ENCODE assay signal across 2 cellular contexts in genomic region chr21:15431053-15431452, GRCh38.
TF ChIP-seq lines count a peak whose summit lies in the region.

No MANE protein-coding gene starts in this region.

TF ChIP-seq in HCT116, 20 proteins besides CTCF, POLR2A, EP300 and RAD21 (continued from another document):
- TF ChIP-seq, protein P1, sequence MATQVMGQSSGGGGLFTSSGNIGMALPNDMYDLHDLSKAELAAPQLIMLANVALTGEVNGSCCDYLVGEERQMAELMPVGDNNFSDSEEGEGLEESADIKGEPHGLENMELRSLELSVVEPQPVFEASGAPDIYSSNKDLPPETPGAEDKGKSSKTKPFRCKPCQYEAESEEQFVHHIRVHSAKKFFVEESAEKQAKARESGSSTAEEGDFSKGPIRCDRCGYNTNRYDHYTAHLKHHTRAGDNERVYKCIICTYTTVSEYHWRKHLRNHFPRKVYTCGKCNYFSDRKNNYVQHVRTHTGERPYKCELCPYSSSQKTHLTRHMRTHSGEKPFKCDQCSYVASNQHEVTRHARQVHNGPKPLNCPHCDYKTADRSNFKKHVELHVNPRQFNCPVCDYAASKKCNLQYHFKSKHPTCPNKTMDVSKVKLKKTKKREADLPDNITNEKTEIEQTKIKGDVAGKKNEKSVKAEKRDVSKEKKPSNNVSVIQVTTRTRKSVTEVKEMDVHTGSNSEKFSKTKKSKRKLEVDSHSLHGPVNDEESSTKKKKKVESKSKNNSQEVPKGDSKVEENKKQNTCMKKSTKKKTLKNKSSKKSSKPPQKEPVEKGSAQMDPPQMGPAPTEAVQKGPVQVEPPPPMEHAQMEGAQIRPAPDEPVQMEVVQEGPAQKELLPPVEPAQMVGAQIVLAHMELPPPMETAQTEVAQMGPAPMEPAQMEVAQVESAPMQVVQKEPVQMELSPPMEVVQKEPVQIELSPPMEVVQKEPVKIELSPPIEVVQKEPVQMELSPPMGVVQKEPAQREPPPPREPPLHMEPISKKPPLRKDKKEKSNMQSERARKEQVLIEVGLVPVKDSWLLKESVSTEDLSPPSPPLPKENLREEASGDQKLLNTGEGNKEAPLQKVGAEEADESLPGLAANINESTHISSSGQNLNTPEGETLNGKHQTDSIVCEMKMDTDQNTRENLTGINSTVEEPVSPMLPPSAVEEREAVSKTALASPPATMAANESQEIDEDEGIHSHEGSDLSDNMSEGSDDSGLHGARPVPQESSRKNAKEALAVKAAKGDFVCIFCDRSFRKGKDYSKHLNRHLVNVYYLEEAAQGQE (IDR thresholded peaks at IDR 0.05; ENCODE audit: low read depth) = no peak
- TF ChIP-seq ZFX (IDR thresholded peaks at IDR 0.05) (no peak), ZBTB33 (IDR thresholded peaks at IDR 0.05; ENCODE audit: extremely low read depth, insufficient replicate concordance, low read length) (no peak), SIN3A (IDR thresholded peaks at IDR 0.05; ENCODE audit: low read depth) (no peak), ZNF274 (IDR thresholded peaks at IDR 0.05; ENCODE audit: low read depth, low read length) (no peak), SP1 (IDR thresholded peaks at IDR 0.05; ENCODE audit: low read depth) (no peak), ATF3 (IDR thresholded peaks at IDR 0.05) (no peak), POLR2AphosphoS5 (IDR thresholded peaks at IDR 0.05; ENCODE audit: low read depth, low read length) (no peak), ELF1 (IDR thresholded peaks at IDR 0.05; ENCODE audit: borderline replicate concordance, low read depth) (no peak)

TF ChIP-seq in K562, 482 proteins besides CTCF, POLR2A, EP300 and RAD21 (continued from another document):
- no peak for TF ChIP-seq CEBPB (tag; IDR thresholded peaks at IDR 0.05)
- no peak for TF ChIP-seq FOXJ2 (tag; IDR thresholded peaks at IDR 0.05)
- no peak for TF ChIP-seq NFIC (IDR thresholded peaks at IDR 0.05)
- TF ChIP-seq GABPA (tag; conservative IDR thresholded peaks at IDR 0.05; ENCODE audit: low read depth) = no peak
- no peak for TF ChIP-seq DLX4 (CRISPR knock-in tag; IDR thresholded peaks at IDR 0.05)
- TF ChIP-seq RNF219 (CRISPR knock-in tag; IDR thresholded peaks at IDR 0.05) = no peak
- no peak for TF ChIP-seq PTTG1 (tag; IDR thresholded peaks at IDR 0.05; ENCODE audit: low read depth)
- no peak for TF ChIP-seq SMAD3 (CRISPR knock-in tag; conservative IDR thresholded peaks at IDR 0.05)
- TF ChIP-seq BDP1 (IDR thresholded peaks at IDR 0.05; ENCODE audit: insufficient read depth, insufficient read length) = no peak
- TF ChIP-seq PURB (CRISPR knock-in tag; IDR thresholded peaks at IDR 0.05; ENCODE audit: low read depth) = no peak
- TF ChIP-seq SUPT5H (IDR thresholded peaks at IDR 0.05) = no peak
- no peak for TF ChIP-seq ZNF668 (CRISPR knock-in tag; IDR thresholded peaks at IDR 0.05)
- TF ChIP-seq, protein P2, sequence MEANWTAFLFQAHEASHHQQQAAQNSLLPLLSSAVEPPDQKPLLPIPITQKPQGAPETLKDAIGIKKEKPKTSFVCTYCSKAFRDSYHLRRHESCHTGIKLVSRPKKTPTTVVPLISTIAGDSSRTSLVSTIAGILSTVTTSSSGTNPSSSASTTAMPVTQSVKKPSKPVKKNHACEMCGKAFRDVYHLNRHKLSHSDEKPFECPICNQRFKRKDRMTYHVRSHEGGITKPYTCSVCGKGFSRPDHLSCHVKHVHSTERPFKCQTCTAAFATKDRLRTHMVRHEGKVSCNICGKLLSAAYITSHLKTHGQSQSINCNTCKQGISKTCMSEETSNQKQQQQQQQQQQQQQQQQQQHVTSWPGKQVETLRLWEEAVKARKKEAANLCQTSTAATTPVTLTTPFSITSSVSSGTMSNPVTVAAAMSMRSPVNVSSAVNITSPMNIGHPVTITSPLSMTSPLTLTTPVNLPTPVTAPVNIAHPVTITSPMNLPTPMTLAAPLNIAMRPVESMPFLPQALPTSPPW (CRISPR knock-in tag; IDR thresholded peaks at IDR 0.05) = no peak
- TF ChIP-seq ASH1L (IDR thresholded peaks at IDR 0.05; ENCODE audit: borderline replicate concordance, low read depth, partially characterized antibody) = no peak
- no peak for TF ChIP-seq SP2 (IDR thresholded peaks at IDR 0.05; ENCODE audit: extremely low read depth, low read depth, low read length, poor library complexity, severe bottlenecking)
- TF ChIP-seq CBX2 (IDR thresholded peaks at IDR 0.05; ENCODE audit: insufficient read depth, low read length, poor library complexity, severe bottlenecking) = no peak
- TF ChIP-seq RBM25 (IDR thresholded peaks at IDR 0.05; ENCODE audit: low read depth, low read length, severe bottlenecking) = no peak
